In the genomic region with DNA sequence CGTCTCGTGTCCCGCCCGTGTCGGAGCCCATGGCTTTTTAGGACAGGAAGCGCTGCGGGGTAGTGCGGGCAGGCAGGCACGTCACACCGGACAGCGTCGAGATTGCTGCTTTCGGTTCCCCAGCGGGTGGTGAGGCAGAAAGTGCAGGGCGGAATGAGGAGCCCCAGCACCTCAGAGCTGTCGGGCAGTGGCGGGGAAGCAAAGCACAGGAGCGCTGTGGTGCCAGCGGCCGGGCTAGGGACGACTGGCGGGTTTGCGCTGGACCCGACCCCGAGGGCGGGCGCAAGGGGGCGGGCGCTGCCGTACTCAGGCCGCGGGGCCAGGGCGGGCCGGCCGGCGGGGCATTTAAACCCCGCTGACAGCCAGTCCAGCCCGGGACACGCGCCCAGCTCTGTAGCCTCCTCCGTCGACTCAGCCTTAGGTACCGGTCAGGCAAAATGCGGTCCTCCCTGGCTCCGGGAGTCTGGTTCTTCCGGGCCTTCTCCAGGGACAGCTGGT, we compare ENCODE assay signal across 1 cellular context.
TF ChIP-seq lines count a peak whose summit lies in the region.

SLC37A2 (plus strand) TSS at position 375 of the 498 bp plus-strand sequence; CDS start at position 438, 63 bp downstream.

TF ChIP-seq in GM23338, 12 proteins besides CTCF, POLR2A, EP300 and RAD21 (continued from another document):
- TF ChIP-seq ZNF462 (CRISPR knock-in tag; IDR thresholded peaks at IDR 0.05) (no peak), EZH2 (IDR thresholded peaks at IDR 0.05; ENCODE audit: low read depth, unreplicated experiment) (peak; percentile 18)
TF ChIP-seq in GM23338: peak in this region for 1.
